ENCODE assay signal across 10 cellular contexts in the genomic region with DNA sequence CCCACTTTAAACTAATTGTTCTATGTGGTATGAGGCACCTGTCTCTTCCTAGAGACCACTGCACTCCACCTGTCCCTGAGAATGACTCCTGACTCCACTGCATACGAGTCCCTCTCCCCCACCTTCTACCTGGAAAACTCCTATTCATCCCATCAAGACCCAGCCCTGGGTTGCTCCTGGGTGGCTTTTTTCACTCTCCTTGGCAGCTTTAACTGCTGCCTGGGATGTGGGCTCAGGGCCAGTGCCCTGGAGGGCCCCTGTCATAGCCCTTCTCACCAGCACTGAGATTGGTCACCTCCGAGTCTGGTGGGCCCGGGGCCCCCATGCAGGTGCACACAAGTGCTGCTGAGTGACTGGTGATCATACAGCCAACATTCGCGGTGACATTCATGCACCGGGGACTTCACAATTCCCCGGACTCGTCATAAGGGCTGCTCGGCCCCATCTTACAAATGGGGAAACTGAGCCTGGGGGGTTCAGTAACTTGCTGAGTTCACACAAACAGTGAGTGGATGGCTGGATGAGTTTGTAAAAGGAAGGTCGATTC. TPM values are rescaled to one million over a fixed set of nuclear protein-coding genes. Genes with fewer than 3 reads are reported as not detected.
DNase-seq lines count a peak whose midpoint lies in the region; ATAC-seq, FAIRE-seq and TF ChIP-seq lines count a peak whose summit lies in the region.
"Had no signal": no experiment of that assay in that cellular context is flagged by ENCODE, and none has a peak within 500 bp of the region (broad histone marks: within the 10 kb centered on the region; RNA-seq: fewer than 3 reads in every experiment).

No MANE protein-coding gene starts in this region.

- H2AFZ ChIP-seq in OCI-LY7 (ENCODE audit: low read length) (no peak overlapping the region), H1 (ENCODE audit: low read length) (no peak overlapping the region), neuron (ENCODE audit: low read depth, low read length) (no peak overlapping the region)

- no peak for TF ChIP-seq POLR2A in H1 (IDR thresholded peaks at IDR 0.05; ENCODE audit: control extremely low read depth in 1 of 2, low read depth in 2 of 2, low read length in 2 of 2)

- intact Hi-C loops in OCI-LY7 (cut with micrococcal nuclease; ENCODE audit: unreplicated experiment), result no loop called here

- peak overlapping the region in 5 of 8 donors; percentile 54 to 97 (median 74) for H3K27ac Mint-ChIP-seq in CD8-positive, alpha-beta memory T cell

- H3K9me3 ChIP-seq in CD8-positive, alpha-beta memory T cell (ENCODE audit: low read length), result peaks cover 13% of the 10 kb centered on the region
- H3K9me3 ChIP-seq in OCI-LY7 (ENCODE audit: low read length) (no peaks in the 10 kb centered on the region), H1 (ENCODE audit: insufficient read depth in 2 of 2, low read depth in 1 of 2, low read length in 1 of 2) (peaks cover 9 to 17% of the 10 kb centered on the region in 2 experiments), neuron (ENCODE audit: low read length) (peaks cover 6% of the 10 kb centered on the region)

- no peak overlapping the region for H3K4ac ChIP-seq in H1 (replicated peaks; ENCODE audit: insufficient read length, low read depth, low read length)

- no peaks in the 10 kb centered on the region for H3K36me3 Mint-ChIP-seq in CD8-positive, alpha-beta memory T cell

- ATAC-seq in GM18870 (IDR thresholded peaks at IDR 0.05; ENCODE audit: unreplicated experiment), result no peak
- ATAC-seq in GM21786 (IDR thresholded peaks at IDR 0.05; ENCODE audit: unreplicated experiment), result no peak

- H2AK5ac ChIP-seq in H1 (ENCODE audit: low read depth, low read length), result no peak overlapping the region

- no peak overlapping the region for H3K23ac ChIP-seq in H1 (ENCODE audit: insufficient read length)

- H2BK12ac ChIP-seq in H1 (ENCODE audit: low read depth, low read length), result no peak overlapping the region

- H3K4me1 ChIP-seq in CD8-positive, alpha-beta memory T cell (ENCODE audit: insufficient read depth, low read length), result peaks cover 12% of the 10 kb centered on the region
- H3K4me1 ChIP-seq in OCI-LY7 (ENCODE audit: insufficient read depth, low read length, poor library complexity, severe bottlenecking), result peaks cover 11% of the 10 kb centered on the region
- H3K4me1 ChIP-seq in H1 (replicated peaks in 1 of 4; ENCODE audit: control insufficient read depth in 3 of 4, insufficient read depth in 4 of 4, low read length in 3 of 4), result peaks cover 2 to 8% (median 5%) of the 10 kb centered on the region in 4 experiments; a peak in 5 of 7 replicates
- peaks cover 7% of the 10 kb centered on the region for H3K4me1 ChIP-seq in neuron (ENCODE audit: insufficient read depth, low read length)

- no peak overlapping the region; a peak in 1 of 7 replicates for H3K9ac ChIP-seq in H1 (replicated peaks in 1 of 4; ENCODE audit: extremely low read depth in 1 of 4, low read depth in 3 of 4, low read length in 3 of 4)

- H3K27ac ChIP-seq in CD8-positive, alpha-beta memory T cell (ENCODE audit: low read depth, low read length), result no peak overlapping the region
- peak overlapping the region; percentile 61 for H3K27ac ChIP-seq in OCI-LY7 (ENCODE audit: low read depth, low read length, poor library complexity, severe bottlenecking)
- no peak overlapping the region for H3K27ac ChIP-seq in H1 (ENCODE audit: low read depth, low read length)
- no peak overlapping the region for H3K27ac ChIP-seq in substantia nigra (ENCODE audit: low read depth, low read length, poor library complexity, severe bottlenecking)

- POLR2A ChIA-PET in CD8-positive, alpha-beta memory T cell (lab: Charles Lee), result interaction anchor here (0.8 kb wide), 1 partner anchor 47 kb away, joined by 4 read pairs; no protein-coding TSS in a partner anchor
- POLR2A ChIA-PET in OCI-LY7 (lab: Charles Lee) (no interaction called here), H1 (lab: Charles Lee; ENCODE audit: partially characterized antibody) (interaction anchor here (1.2 kb wide), 1 partner anchor 25 kb away, joined by 4 read pairs; no protein-coding TSS in a partner anchor), HEK293T (lab: Yijun Ruan, JAX) (no interaction called here)

- no peak overlapping the region for H2BK5ac ChIP-seq in H1 (ENCODE audit: low read depth, low read length)

- H2BK20ac ChIP-seq in H1 (ENCODE audit: low read length), result no peak overlapping the region

- H3K4me3 Mint-ChIP-seq in CD8-positive, alpha-beta memory T cell, result peak overlapping the region; percentile 78 to 93 (median 85)

- H3K36me3 ChIP-seq in CD8-positive, alpha-beta memory T cell (ENCODE audit: insufficient read depth, low read length), result no peaks in the 10 kb centered on the region
- no peaks in the 10 kb centered on the region for H3K36me3 ChIP-seq in OCI-LY7 (ENCODE audit: insufficient read depth, low read length)
- peaks cover 0 to 3% (median 0%) of the 10 kb centered on the region in 4 experiments; a peak in 1 of 8 replicates for H3K36me3 ChIP-seq in H1 (ENCODE audit: control insufficient read depth in 2 of 4, insufficient read depth in 4 of 4, low read length in 3 of 4)
- no peaks in the 10 kb centered on the region for H3K36me3 ChIP-seq in neuron (ENCODE audit: insufficient read depth, low read length)

- H4K8ac ChIP-seq in H1 (ENCODE audit: extremely low read depth, insufficient read depth, low read length), result peak overlapping the region; percentile 8; the same call in 1 of the 2 replicates

- peaks cover 9% of the 10 kb centered on the region for H3K23me2 ChIP-seq in H1 (ENCODE audit: low read depth, low read length)

- no peaks in the 10 kb centered on the region for H3K9me2 ChIP-seq in OCI-LY7 (ENCODE audit: insufficient read depth, low read length)

- H4K91ac ChIP-seq in H1 (replicated peaks; ENCODE audit: insufficient read length, low read length), result no peak overlapping the region

- no peak for FAIRE-seq in H1 (lab: Jason Lieb, UNC)
- FAIRE-seq: kidney had no signal

- no peaks in the 10 kb centered on the region for H3K27me3 ChIP-seq in CD8-positive, alpha-beta memory T cell (ENCODE audit: insufficient read depth, low read length, poor library complexity, severe bottlenecking)
- H3K27me3 ChIP-seq in H1 (replicated peaks in 1 of 4; ENCODE audit: control insufficient read depth in 3 of 4, extremely low read depth in 1 of 4, insufficient read depth in 3 of 4, low read length in 3 of 4) (peaks cover 8 to 40% (median 32%) of the 10 kb centered on the region in 4 experiments), neuron (ENCODE audit: insufficient read depth, low read length) (no peaks in the 10 kb centered on the region)

- peaks cover 0 to 1% of the 10 kb centered on the region in 2 donors for H3K27me3 Mint-ChIP-seq in CD8-positive, alpha-beta memory T cell

- H3K4me3 ChIP-seq in CD8-positive, alpha-beta memory T cell (ENCODE audit: low read length), result peak overlapping the region; percentile 71
- H3K4me3 ChIP-seq in OCI-LY7 (ENCODE audit: low read depth, low read length, poor library complexity, severe bottlenecking) (peak overlapping the region; percentile 60), H1 (ENCODE audit: extremely low read depth in 1 of 4, insufficient read depth in 2 of 4, low read depth in 3 of 4, low read length in 4 of 4) (peak overlapping the region; percentile 31 to 66 (median 54); a peak in 5 of 8 replicates), neuron (ENCODE audit: low read length) (peak overlapping the region; percentile 31)

- DNase-seq in CD8-positive, alpha-beta memory T cell, result no peak
- DNase-seq in OCI-LY7 (ENCODE audit: low spot score) (no peak), H1 (ENCODE audit: low read depth in 1 of 2, low spot score in 2 of 2) (no peak), HEK293T (ENCODE audit: extremely low spot score) (no peak), substantia nigra (lab: John Stamatoyannopoulos, UW) (no peak)
- DNase-seq: kidney, NCI-H1048 had no signal

- H3K18ac ChIP-seq in H1 (ENCODE audit: extremely low read depth, low read length), result no peak overlapping the region

- H3K4me1 Mint-ChIP-seq in CD8-positive, alpha-beta memory T cell, result peaks cover 13 to 21% (median 17%) of the 10 kb centered on the region in 3 donors

- no peak for TF ChIP-seq CTCF in OCI-LY7 (conservative IDR thresholded peaks at IDR 0.05; ENCODE audit: low read length)
- TF ChIP-seq CTCF in H1 (IDR thresholded peaks at IDR 0.05; ENCODE audit: control extremely low read depth in 1 of 3, insufficient read depth in 1 of 3, low read depth in 1 of 3, low read length in 3 of 3), result no peak

- no peaks in the 10 kb centered on the region for H3K79me1 ChIP-seq in H1 (ENCODE audit: low read depth, low read length)

- H3K9me3 Mint-ChIP-seq in CD8-positive, alpha-beta memory T cell, result peaks cover 4 to 10% (median 9%) of the 10 kb centered on the region in 5 donors

- no peak overlapping the region for H2BK120ac ChIP-seq in H1 (replicated peaks; ENCODE audit: low read depth, low read length)

- no peak overlapping the region for H3K56ac ChIP-seq in H1 (replicated peaks; ENCODE audit: insufficient read length, low read depth, low read length)

- H3K79me2 ChIP-seq in OCI-LY7 (ENCODE audit: insufficient read depth, low read depth, low read length) (no peaks in the 10 kb centered on the region), H1 (ENCODE audit: control insufficient read depth in 1 of 2, insufficient read depth in 2 of 2, low read length in 2 of 2) (no peaks in the 10 kb centered on the region)

- no peak overlapping the region for H3K14ac ChIP-seq in H1 (ENCODE audit: insufficient read length)

- no peak overlapping the region for H4K5ac ChIP-seq in H1 (ENCODE audit: insufficient read length, low read depth, low read length)

- BruUV-seq in OCI-LY7 (replicated peaks; lab: Mats Ljungman, UMichigan), result no TSS peak

- 79% methylated on average over 10 of the region's 10 CpGs; no CpG with 5 or more reads in 1 of the 2 experiments for WGBS in H1 (ENCODE audit: extremely low coverage in 1 of 2, insufficient coverage in 1 of 2, insufficient read length in 1 of 2, insufficient replicate concordance in 2 of 2, low coverage in 1 of 2, low lambda C conversion rate in 2 of 2, missing lambda C conversion rate in 1 of 2), 2 experiments

- peak overlapping the region; percentile 60 for H3K4me2 ChIP-seq in OCI-LY7 (ENCODE audit: low read length)
- H3K4me2 ChIP-seq in H1 (ENCODE audit: insufficient read depth in 1 of 2, low read depth in 2 of 2, low read length in 2 of 2), result peak overlapping the region; percentile 93 to 97

- CTCF ChIA-PET in CD8-positive, alpha-beta memory T cell (lab: Charles Lee), result interaction anchor here (1.1 to 2.4 kb wide), 3 partner anchors 8 to 26 kb away, joined by 3 to 6 read pairs (median 5); partner anchors contain the start of gene TOLLIP
- CTCF ChIA-PET in OCI-LY7 (lab: Charles Lee; ENCODE audit: unreplicated experiment) (interaction anchor here (0.6 kb wide), 1 partner anchor 24 kb away, joined by 4 read pairs; no protein-coding TSS in a partner anchor), H1 (lab: Charles Lee; ENCODE audit: partially characterized antibody) (no interaction called here), HEK293T (lab: Yijun Ruan, JAX) (no interaction called here)

- no peaks in the 10 kb centered on the region for H4K20me1 ChIP-seq in OCI-LY7 (ENCODE audit: insufficient read depth, low read length)
- H4K20me1 ChIP-seq in H1 (replicated peaks in 1 of 2; ENCODE audit: control insufficient read depth in 1 of 2, insufficient read depth in 2 of 2, low read length in 2 of 2), result no peaks in the 10 kb centered on the region

- TF ChIP-seq EP300 in H1 (IDR thresholded peaks at IDR 0.05; ENCODE audit: borderline replicate concordance in 1 of 2, low read depth in 2 of 2, low read length in 2 of 2), result no peak

- TF ChIP-seq RAD21 in H1 (IDR thresholded peaks at IDR 0.05 in 1 of 2, conservative IDR thresholded peaks at IDR 0.05 in 1 of 2; ENCODE audit: low read depth in 2 of 2, low read length in 2 of 2), result no peak

- no peak overlapping the region for H2BK15ac ChIP-seq in H1 (ENCODE audit: low read length)

RNA-seq across cellular contexts. Expression of gene TOLLIP, which starts 25.9 kb away (rescaled TPM):
- 10 to 100 TPM; 36.3 to 41.8 TPM for total RNA-seq in CD8-positive, alpha-beta memory T cell
- 31.1 TPM for polyA plus RNA-seq in CD8-positive, alpha-beta memory T cell
- 15.9 and 21.7 TPM in 2 replicates for total RNA-seq in OCI-LY7 (2014; rRNA removed; shearing (Covaris generic))
- 37.1 and 37.5 TPM in 2 replicates for total RNA-seq in OCI-LY7 (2022)
- 23.7 and 28.1 TPM in 2 replicates for total RNA-seq in H1 (2021; fragmentation: NEBNext Ultra II Directional; extraction: Animal tissue kit (Norgen Biotek cat#: 25700))
- 34.7 and 43.8 TPM in 2 replicates for polyA plus RNA-seq in H1 (2011; rRNA removed)
- 27.0 TPM for polyA plus RNA-seq in H1 (2011; cell fraction: cytosol; rRNA removed)
- polyA plus RNA-seq in H1 (2011; cell fraction: nucleus; rRNA removed), result 37.5 TPM
- polyA plus RNA-seq in H1 (2012, experiment 1 of 2), result 17.1 to 27.7 TPM (median 23.6 TPM) in 4 replicates
- 15.2 TPM for polyA plus RNA-seq in H1 (2012, experiment 2 of 2)
- polyA plus RNA-seq in H1 (2013, experiment 1 of 2), result 9.5 TPM
- polyA plus RNA-seq in H1 (2013, experiment 2 of 2), result 8.9 TPM
- polyA minus RNA-seq in H1 (2011; rRNA and poly(A)+ RNA removed), result 15.8 and 29.8 TPM in 2 replicates
- 16.5 TPM for polyA minus RNA-seq in H1 (2011; cell fraction: cytosol; rRNA and poly(A)+ RNA removed)
- 31.6 TPM for polyA minus RNA-seq in H1 (2011; cell fraction: nucleus; rRNA and poly(A)+ RNA removed)

RNA-seq across cellular contexts. Expression of gene BRSK2, which starts 54.4 kb away (rescaled TPM):
- under 1 TPM; 0.35 to 0.59 TPM for total RNA-seq in CD8-positive, alpha-beta memory T cell
- 0.23 TPM for polyA plus RNA-seq in CD8-positive, alpha-beta memory T cell
- total RNA-seq in OCI-LY7 (2014; rRNA removed; shearing (Covaris generic)), result not detected in 2 replicates
- total RNA-seq in OCI-LY7 (2022), result not detected in 2 replicates
- total RNA-seq in H1 (2021; fragmentation: NEBNext Ultra II Directional; extraction: Animal tissue kit (Norgen Biotek cat#: 25700)), result 26.2 and 27.1 TPM in 2 replicates
- polyA plus RNA-seq in H1 (2011; rRNA removed), result 17.3 and 23.9 TPM in 2 replicates
- polyA plus RNA-seq in H1 (2011; cell fraction: cytosol; rRNA removed), result 18.7 TPM
- 79.9 TPM for polyA plus RNA-seq in H1 (2011; cell fraction: nucleus; rRNA removed)
- 19.0 to 31.0 TPM (median 27.3 TPM) in 4 replicates for polyA plus RNA-seq in H1 (2012, experiment 1 of 2)
- 18.0 TPM for polyA plus RNA-seq in H1 (2012, experiment 2 of 2)
- polyA plus RNA-seq in H1 (2013, experiment 1 of 2), result 27.0 TPM
- 24.6 TPM for polyA plus RNA-seq in H1 (2013, experiment 2 of 2)
- 6.4 and 6.5 TPM in 2 replicates for polyA minus RNA-seq in H1 (2011; rRNA and poly(A)+ RNA removed)
- 10.0 TPM for polyA minus RNA-seq in H1 (2011; cell fraction: cytosol; rRNA and poly(A)+ RNA removed)
- polyA minus RNA-seq in H1 (2011; cell fraction: nucleus; rRNA and poly(A)+ RNA removed), result 18.1 TPM

Comparison
In these comparisons a context has a peak if more than half of its experiments do, and no peak if none do; other contexts are left out.
1. RNA of gene BRSK2, which starts 54.4 kb away (total RNA-seq): 26.2 to 27.1 TPM in H1; 0.35 to 0.59 TPM in CD8-positive, alpha-beta memory T cell and not detected in OCI-LY7; every median in the first group is over 10 times any median in the second.
2. CTCF ChIA-PET loops: an anchor here in CD8-positive, alpha-beta memory T cell (1.1 to 2.4 kb wide) and OCI-LY7 (0.6 kb wide); none called in H1 and HEK293T.
3. POLR2A ChIA-PET loops: an anchor here in CD8-positive, alpha-beta memory T cell (0.8 kb wide) and H1 (1.2 kb wide); none called in OCI-LY7 and HEK293T.
4. Peak in every context shown above with its lines, with median percentiles within 50 percentile points of each other: H3K4me3 ChIP-seq.